28 cellular contexts compared by ENCODE assay signal in genomic region chr2:216735661-216736060, GRCh38. TPM values are rescaled to one million over a fixed set of nuclear protein-coding genes. Genes with fewer than 3 reads are reported as not detected.
"Had no signal": no experiment of that assay in that cellular context is flagged by ENCODE, and none has a peak within 500 bp of the region (broad histone marks: within the 10 kb centered on the region; RNA-seq: fewer than 3 reads in every experiment).

No MANE protein-coding gene starts in this region.

- H3K27ac Mint-ChIP-seq: activated CD4-positive, alpha-beta T cell treated with anti-CD3 and anti-CD28 coated beads for 36 hours; activated naive CD8-positive, alpha-beta T cell; activated T-cell treated with anti-CD3 and anti-CD28 coated beads, Interleukin-2, amount 50 U/mL, for 72 hours; nephron progenitor cell had no signal

- H3K27ac ChIP-seq: dorsolateral prefrontal cortex, foreskin keratinocyte, pancreas, testis had no signal

- H3K4me1 Mint-ChIP-seq: activated CD4-positive, alpha-beta T cell treated with anti-CD3 and anti-CD28 coated beads for 36 hours had no signal

- H3K4me1 ChIP-seq: colonic mucosa, foreskin keratinocyte, pancreas, spleen, testis had no signal

- H3K4me3 Mint-ChIP-seq: activated CD4-positive, alpha-beta T cell treated with anti-CD3 and anti-CD28 coated beads for 36 hours; activated naive CD8-positive, alpha-beta T cell; activated T-cell treated with anti-CD3 and anti-CD28 coated beads, Interleukin-2, amount 50 U/mL, for 72 hours; nephron progenitor cell had no signal

- H3K27me3 Mint-ChIP-seq: activated naive CD8-positive, alpha-beta T cell had no signal

- H3K36me3 ChIP-seq: cardiac muscle cell, colonic mucosa, heart left ventricle, lower lobe of right lung, pancreas, prostate gland, spleen had no signal

- H3K9me3 ChIP-seq: colonic mucosa, heart left ventricle, lower lobe of right lung, pancreas, prostate gland, spleen, testis had no signal

- H3K9me3 Mint-ChIP-seq: activated T-cell treated with anti-CD3 and anti-CD28 coated beads, Interleukin-2, amount 50 U/mL, for 72 hours; nephron progenitor cell had no signal

- H3K27me3 ChIP-seq: cardiac muscle cell, colonic mucosa, heart left ventricle, pancreas, spleen, testis had no signal

- H3K36me3 Mint-ChIP-seq: activated naive CD8-positive, alpha-beta T cell had no signal

- H3K4me3 ChIP-seq: cardiac muscle cell, colonic mucosa, dorsolateral prefrontal cortex, heart left ventricle, lower lobe of right lung, pancreas, prostate gland, spleen, testis had no signal

- DNase-seq: activated CD4-positive, alpha-beta T cell treated with anti-CD3 and anti-CD28 coated beads for 36 hours; activated CD4-positive, alpha-beta T cell treated with anti-CD3 and anti-CD28 coated beads, Interleukin-2, amount 50 U/mL, for 4 hours; activated CD4-positive, CD25-positive, alpha-beta regulatory T cell; activated naive CD4-positive, alpha-beta T cell treated with Interleukin-2 at 50 U/mL for 16 hours; activated T-cell treated with anti-CD3 and anti-CD28 coated beads for 4 hours; activated T-cell treated with anti-CD3 and anti-CD28 coated beads, Interleukin-2, amount 50 U/mL, for 72 hours; anterior cingulate cortex; cerebellar nuclear complex; colonic mucosa; dorsolateral prefrontal cortex; effector memory CD4-positive, alpha-beta T cell; erythroblast; foreskin keratinocyte; heart left ventricle; kidney glomerular epithelial cell; lower lobe of right lung; mesendoderm; nephron progenitor cell; nucleus accumbens; pancreas; spleen; stimulated activated naive CD4-positive, alpha-beta T cell; trophoblast cell had no signal

RNA-seq across cellular contexts. Expression of gene IGFBP5, which starts 40.3 kb away (rescaled TPM):
- total RNA-seq: activated CD4-positive, alpha-beta T cell treated with anti-CD3 and anti-CD28 coated beads for 36 hours; activated T-cell treated with anti-CD3 and anti-CD28 coated beads, Interleukin-2, amount 50 U/mL, for 72 hours; T-helper 1 cell treated with Interleukin-12 subunit alpha and Interleukin-12 subunit beta and Interleukin-4 antibody, amounts not matched to agents 30 ng/mL and 1 ng/mL, for 36 hours had no signal
